Comparison of ENCODE assay signal across 16 cellular contexts in genomic region chr1:7384121-7384520, GRCh38.
DNase-seq lines count a peak whose midpoint lies in the region; ATAC-seq and TF ChIP-seq lines count a peak whose summit lies in the region.
"Had no signal": no experiment of that assay in that cellular context is flagged by ENCODE, and none has a peak within 500 bp of the region (broad histone marks: within the 10 kb centered on the region; RNA-seq: fewer than 3 reads in every experiment).

No MANE protein-coding gene starts in this region.

- no peak overlapping the region for H3K27ac Mint-ChIP-seq in osteocyte (ENCODE audit: unreplicated experiment)
- no peak overlapping the region for H3K27ac Mint-ChIP-seq in naive thymus-derived CD4-positive, alpha-beta T cell

- DNase-seq in cardiac septum (ENCODE audit: low spot score) (peak; percentile 20), heart right ventricle (no peak), coronary artery (ENCODE audit: low spot score) (peak; percentile 62), osteocyte (ENCODE audit: extremely low spot score, unreplicated experiment) (peak; percentile 59), aorta (peak; percentile 13 to 51), globus pallidus (ENCODE audit: low spot score) (no peak), NCI-H1105 treated with DMSO at 0.1 percent for 48 hours (lab: John Stamatoyannopoulos, UW) (no peak)
- no peak for DNase-seq in naive thymus-derived CD4-positive, alpha-beta T cell
- DNase-seq: DMS 273 treated with DMSO at 0.1 percent for 48 hours, EL, NCI-H1105, NCI-H187, NCI-H446 treated with DMSO at 0.1 percent for 48 hours, NCI-H774 had no signal

- whole genome bisulfite sequencing in heart right ventricle, 2 donors, result 90 to 92% methylated on average over 6 of the region's 6 CpGs
- 89% methylated on average over 6 of the region's 6 CpGs for WGBS in aorta, 2 donors

- H3K27ac ChIP-seq in heart right ventricle (no peak overlapping the region), coronary artery (no peak overlapping the region), aorta (ENCODE audit: low read depth in 1 of 2, low read length in 2 of 2) (no peak overlapping the region)
- no peak overlapping the region for H3K27ac ChIP-seq in naive thymus-derived CD4-positive, alpha-beta T cell (ENCODE audit: low read depth, low read length)
- H3K27ac ChIP-seq: BLaER1 treated with 17β-estradiol and CSF1 and Interleukin-3, amounts not matched to agents 10 nM and 100 nM; KMS-11 had no signal

- H3K36me3 Mint-ChIP-seq in osteocyte (ENCODE audit: unreplicated experiment), result no peaks in the 10 kb centered on the region
- H3K36me3 Mint-ChIP-seq in naive thymus-derived CD4-positive, alpha-beta T cell, result no peaks in the 10 kb centered on the region

- CTCF ChIA-PET in naive thymus-derived CD4-positive, alpha-beta T cell (lab: Charles Lee), result no interaction called here

- peaks cover 4 to 27% (median 14%) of the 10 kb centered on the region in 9 donors for H3K4me1 ChIP-seq in heart right ventricle
- no peaks in the 10 kb centered on the region for H3K4me1 ChIP-seq in aorta (ENCODE audit: control insufficient read depth in 1 of 2, insufficient read depth in 2 of 2, low read length in 2 of 2)
- H3K4me1 ChIP-seq in naive thymus-derived CD4-positive, alpha-beta T cell (ENCODE audit: control insufficient read depth in 2 of 2, insufficient read depth in 2 of 2, low read length in 2 of 2), result no peaks in the 10 kb centered on the region

- peaks cover 33% of the 10 kb centered on the region for H3K4me1 Mint-ChIP-seq in osteocyte (ENCODE audit: unreplicated experiment)
- H3K4me1 Mint-ChIP-seq in naive thymus-derived CD4-positive, alpha-beta T cell, result no peaks in the 10 kb centered on the region

- intact Hi-C loops in cardiac septum (cut with DNase I), result no loop called here
- intact Hi-C loops in heart right ventricle (cut with DNase I), result loop anchor here in 1 of 10 donors (5.0 kb wide), 1 partner anchor 852 kb away; no protein-coding TSS in a partner anchor
- intact Hi-C loops in aorta (cut with DNase I), result no loop called here
- intact Hi-C loops in naive thymus-derived CD4-positive, alpha-beta T cell (cut with micrococcal nuclease), result no loop called here

- H3K36me3 ChIP-seq in heart right ventricle (no peaks in the 10 kb centered on the region), aorta (ENCODE audit: control insufficient read depth in 1 of 2, insufficient read depth in 2 of 2, low read length in 1 of 2) (no peaks in the 10 kb centered on the region)
- no peaks in the 10 kb centered on the region for H3K36me3 ChIP-seq in naive thymus-derived CD4-positive, alpha-beta T cell (ENCODE audit: control insufficient read depth in 2 of 3, insufficient read depth in 3 of 3, low read length in 3 of 3)
- H3K36me3 ChIP-seq: BLaER1 treated with 17β-estradiol and CSF1 and Interleukin-3, amounts not matched to agents 10 nM and 100 nM had no signal

- no peaks in the 10 kb centered on the region for H3K9me3 Mint-ChIP-seq in osteocyte (ENCODE audit: unreplicated experiment)
- peaks cover 0 to 9% (median 2%) of the 10 kb centered on the region in 11 donors for H3K9me3 Mint-ChIP-seq in naive thymus-derived CD4-positive, alpha-beta T cell

- POLR2A ChIA-PET in naive thymus-derived CD4-positive, alpha-beta T cell (lab: Charles Lee), result interaction anchor here (0.5 kb wide), 1 partner anchor 16 kb away, joined by 3 read pairs; no protein-coding TSS in a partner anchor

- no peaks in the 10 kb centered on the region for H3K27me3 ChIP-seq in heart right ventricle
- no peaks in the 10 kb centered on the region for H3K27me3 ChIP-seq in aorta (ENCODE audit: control insufficient read depth in 1 of 2, insufficient read depth in 2 of 2, low read length in 1 of 2)
- H3K27me3 ChIP-seq in naive thymus-derived CD4-positive, alpha-beta T cell (ENCODE audit: control insufficient read depth in 2 of 2, insufficient read depth in 2 of 2, low read length in 2 of 2), result no peaks in the 10 kb centered on the region
- H3K27me3 ChIP-seq: BLaER1 treated with 17β-estradiol and CSF1 and Interleukin-3, amounts not matched to agents 10 nM and 100 nM had no signal

- ATAC-seq in heart right ventricle (no peak), aorta (ENCODE audit: low FRiP score) (no peak)
- no peak for ATAC-seq in naive thymus-derived CD4-positive, alpha-beta T cell

- H3K4me3 ChIP-seq in heart right ventricle (no peak overlapping the region), coronary artery (no peak overlapping the region), aorta (ENCODE audit: low read length in 2 of 2) (no peak overlapping the region)
- H3K4me3 ChIP-seq in naive thymus-derived CD4-positive, alpha-beta T cell (ENCODE audit: low read length), result no peak overlapping the region
- H3K4me3 ChIP-seq: BLaER1 treated with 17β-estradiol and CSF1 and Interleukin-3, amounts not matched to agents 10 nM and 100 nM had no signal

- no peaks in the 10 kb centered on the region for H3K27me3 Mint-ChIP-seq in osteocyte (ENCODE audit: unreplicated experiment)
- peaks cover 4 to 16% (median 7%) of the 10 kb centered on the region in 5 donors for H3K27me3 Mint-ChIP-seq in naive thymus-derived CD4-positive, alpha-beta T cell

- H3K9me3 ChIP-seq in heart right ventricle, result peaks cover 0 to 4% (median 0%) of the 10 kb centered on the region in 11 donors
- no peaks in the 10 kb centered on the region for H3K9me3 ChIP-seq in aorta (ENCODE audit: control insufficient read depth, low read length)
- H3K9me3 ChIP-seq in naive thymus-derived CD4-positive, alpha-beta T cell (ENCODE audit: control insufficient read depth in 2 of 3, low read length in 3 of 3), result peaks cover 0 to 4% (median 0%) of the 10 kb centered on the region in 3 experiments

- no peak for TF ChIP-seq CTCF in heart right ventricle (IDR thresholded peaks at IDR 0.05)
- TF ChIP-seq CTCF in coronary artery (IDR thresholded peaks at IDR 0.05), result no peak
- TF ChIP-seq CTCF in osteocyte (IDR thresholded peaks at IDR 0.05), result no peak

- H3K4me3 Mint-ChIP-seq in osteocyte (ENCODE audit: unreplicated experiment), result no peak overlapping the region
- H3K4me3 Mint-ChIP-seq in naive thymus-derived CD4-positive, alpha-beta T cell, result no peak overlapping the region

Comparison
In these comparisons a context has a peak if more than half of its experiments do, and no peak if none do; other contexts are left out.
1. DNase-seq: peak in cardiac septum (single experiment), coronary artery (single experiment), osteocyte (single experiment) and aorta (2 of 2); none in heart right ventricle (0 of 2), naive thymus-derived CD4-positive, alpha-beta T cell (0 of 9), globus pallidus (single experiment) and NCI-H1105 treated with DMSO at 0.1 percent for 48 hours (single experiment).